In the genomic region with DNA sequence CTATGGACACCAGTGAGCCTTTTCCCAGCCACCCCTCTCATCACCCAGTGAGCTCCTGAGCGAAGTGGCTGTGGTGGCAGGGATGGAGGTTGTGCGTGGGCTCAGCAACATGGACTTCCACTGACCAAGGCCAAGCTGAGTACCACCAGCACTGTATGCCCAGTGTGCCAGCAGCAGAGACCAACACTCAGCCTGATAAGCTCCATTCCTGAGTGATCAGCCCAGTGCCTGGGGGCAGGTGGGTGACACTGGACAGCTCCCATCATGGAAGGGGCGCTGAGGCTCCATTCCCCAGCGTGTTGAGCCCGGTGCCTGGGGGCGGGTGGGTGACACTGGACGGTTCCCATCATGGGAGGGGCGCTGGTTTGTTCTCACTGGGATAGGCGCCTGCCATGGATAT, we compare ENCODE assay signal across 34 cellular contexts. TPM values are rescaled to one million over a fixed set of nuclear protein-coding genes. Genes with fewer than 3 reads are reported as not detected.
"Had no signal": no experiment of that assay in that cellular context is flagged by ENCODE, and none has a peak within 500 bp of the region (broad histone marks: within the 10 kb centered on the region; RNA-seq: fewer than 3 reads in every experiment).

No MANE protein-coding gene starts in this region.

- H3K4me1 Mint-ChIP-seq: activated CD4-positive, alpha-beta T cell treated with anti-CD3 and anti-CD28 coated beads, Interleukin-2, amount 10 ng/mL, durations not matched to agents 24 days and 14 days; activated naive CD4-positive, alpha-beta T cell treated with anti-CD3 and anti-CD28 coated beads, Interleukin-2, amount 50 U/mL, for 24 hours; activated naive CD8-positive, alpha-beta T cell treated with anti-CD3 and anti-CD28 coated beads, Interleukin-2, amount 10 ng/mL, durations not matched to agents 7 days and 5 days had no signal

- H3K27ac Mint-ChIP-seq: activated CD4-positive, alpha-beta T cell treated with anti-CD3 and anti-CD28 coated beads, Interleukin-2, amount 10 ng/mL, durations not matched to agents 24 days and 14 days; activated CD8-positive, alpha-beta T cell treated with anti-CD3 and anti-CD28 coated beads for 36 hours; activated naive CD4-positive, alpha-beta T cell treated with anti-CD3 and anti-CD28 coated beads, Interleukin-2, amount 50 U/mL, for 24 hours; activated naive CD8-positive, alpha-beta T cell treated with anti-CD3 and anti-CD28 coated beads, Interleukin-2, amount 10 ng/mL, durations not matched to agents 7 days and 5 days; activated T-cell treated with anti-CD3 and anti-CD28 coated beads, Interleukin-2, amount 50 U/mL, for 24 hours; activated T-helper 2 cell treated with anti-CD3 and anti-CD28 coated beads, Interferon-gamma antibody, Interleukin-2, Interleukin-4, amounts not matched to agents 10 μg/mL and 5 μg/mL and 100 μg/mL, durations not matched to agents 14 hours and 24 hours and 36 hours had no signal

- H3K4me1 ChIP-seq: breast epithelium, Peyer's patch had no signal

- ATAC-seq: activated CD8-positive, alpha-beta T cell treated with anti-CD3 and anti-CD28 coated beads for 36 hours; PC-3 had no signal

- H3K4me3 Mint-ChIP-seq: activated CD4-positive, alpha-beta T cell treated with anti-CD3 and anti-CD28 coated beads, Interleukin-2, amount 10 ng/mL, durations not matched to agents 24 days and 14 days; activated CD8-positive, alpha-beta T cell treated with anti-CD3 and anti-CD28 coated beads for 36 hours; activated naive CD4-positive, alpha-beta T cell treated with anti-CD3 and anti-CD28 coated beads, Interleukin-2, amount 50 U/mL, for 24 hours; activated naive CD8-positive, alpha-beta T cell treated with anti-CD3 and anti-CD28 coated beads, Interleukin-2, amount 10 ng/mL, durations not matched to agents 7 days and 5 days; activated T-cell treated with anti-CD3 and anti-CD28 coated beads, Interleukin-2, amount 50 U/mL, for 24 hours had no signal

- H3K9me3 Mint-ChIP-seq: activated CD4-positive, alpha-beta T cell treated with anti-CD3 and anti-CD28 coated beads, Interleukin-2, amount 10 ng/mL, durations not matched to agents 24 days and 14 days; activated CD8-positive, alpha-beta T cell treated with anti-CD3 and anti-CD28 coated beads for 36 hours; activated naive CD4-positive, alpha-beta T cell treated with anti-CD3 and anti-CD28 coated beads, Interleukin-2, amount 50 U/mL, for 24 hours; activated naive CD8-positive, alpha-beta T cell treated with anti-CD3 and anti-CD28 coated beads, Interleukin-2, amount 10 ng/mL, durations not matched to agents 7 days and 5 days; activated T-cell treated with anti-CD3 and anti-CD28 coated beads, Interleukin-2, amount 50 U/mL, for 24 hours; activated T-helper 2 cell treated with anti-CD3 and anti-CD28 coated beads, Interferon-gamma antibody, Interleukin-2, Interleukin-4, amounts not matched to agents 10 μg/mL and 5 μg/mL and 100 μg/mL, durations not matched to agents 14 hours and 24 hours and 36 hours had no signal

- H3K27ac ChIP-seq: KMS-11, Peyer's patch had no signal

- H3K36me3 ChIP-seq: breast epithelium, Peyer's patch had no signal

- H3K9me3 ChIP-seq: body of pancreas, breast epithelium, Peyer's patch had no signal

- H3K4me3 ChIP-seq: body of pancreas, breast epithelium, Peyer's patch had no signal

- DNase-seq: activated CD4-positive, alpha-beta T cell treated with anti-CD3 and anti-CD28 coated beads, Interleukin-2, amount 10 ng/mL, durations not matched to agents 24 days and 14 days; activated CD4-positive, alpha-beta T cell treated with anti-CD3 and anti-CD28 coated beads, Interleukin-2, amount 50 U/mL, for 4 hours; activated CD8-positive, alpha-beta T cell treated with anti-CD3 and anti-CD28 coated beads for 36 hours; activated gamma-delta T cell; activated naive CD4-positive, alpha-beta T cell treated with Interleukin-2 at 50 U/mL for 16 hours; activated naive CD8-positive, alpha-beta T cell treated with anti-CD3 and anti-CD28 coated beads, Interleukin-2, amount 10 ng/mL, durations not matched to agents 7 days and 5 days; activated T-cell treated with anti-CD3 and anti-CD28 coated beads, Interleukin-2, amount 50 U/mL, for 24 hours; central memory CD4-positive, alpha-beta T cell; MM.1S; MV-4-11; NCI-H1092 treated with DMSO at 0.1 percent for 48 hours; NCI-H1417; NCI-H146; NCI-H187; NCI-H2029 treated with DMSO at 0.1 percent for 48 hours; NCI-H2107; NCI-H2171; NCI-H510A; NCI-H526; NCI-H748 treated with DMSO at 0.1 percent for 48 hours; NK-92 treated with Interleukin-12 subunit alpha and Interleukin-12 subunit beta, amount 100 ng/mL, for 24 hours; PC-3; RPMI8226; SHP77 treated with DMSO at 0.1 percent for 48 hours; T1000 had no signal

- H3K36me3 Mint-ChIP-seq: activated naive CD4-positive, alpha-beta T cell treated with anti-CD3 and anti-CD28 coated beads, Interleukin-2, amount 50 U/mL, for 24 hours; activated naive CD8-positive, alpha-beta T cell treated with anti-CD3 and anti-CD28 coated beads, Interleukin-2, amount 10 ng/mL, durations not matched to agents 7 days and 5 days had no signal

- H3K4me2 ChIP-seq: KMS-11 had no signal

- H3K9ac ChIP-seq: KMS-11 had no signal

- H3K27me3 Mint-ChIP-seq: activated CD4-positive, alpha-beta T cell treated with anti-CD3 and anti-CD28 coated beads, Interleukin-2, amount 10 ng/mL, durations not matched to agents 24 days and 14 days; activated CD8-positive, alpha-beta T cell treated with anti-CD3 and anti-CD28 coated beads for 36 hours; activated naive CD4-positive, alpha-beta T cell treated with anti-CD3 and anti-CD28 coated beads, Interleukin-2, amount 50 U/mL, for 24 hours; activated naive CD8-positive, alpha-beta T cell treated with anti-CD3 and anti-CD28 coated beads, Interleukin-2, amount 10 ng/mL, durations not matched to agents 7 days and 5 days; activated T-cell treated with anti-CD3 and anti-CD28 coated beads, Interleukin-2, amount 50 U/mL, for 24 hours had no signal

- H3K27me3 ChIP-seq: body of pancreas, breast epithelium, Peyer's patch had no signal

RNA-seq across cellular contexts. Expression of gene TSPAN32, which starts 57.7 kb away (rescaled TPM):
- total RNA-seq: astrocyte, chondrocyte, LHCN-M2, PC-3 had no signal

RNA-seq across cellular contexts. Expression of gene C11orf21, which starts 57.8 kb away (rescaled TPM):
- total RNA-seq: astrocyte, chondrocyte, LHCN-M2, PC-3 had no signal
